ENCODE assay signal across 9 cellular contexts in genomic region chr9:21182810-21183736, GRCh38. TPM values are rescaled to one million over a fixed set of nuclear protein-coding genes. Genes with fewer than 3 reads are reported as not detected.
DNase-seq lines count a peak whose midpoint lies in the region; ATAC-seq and TF ChIP-seq lines count a peak whose summit lies in the region.
"Not testable (repeated sequence)": the region's sequence is repeated elsewhere in the genome, so short reads cannot be mapped to it uniquely, and the experiment has no call there.
"Had no signal": no experiment of that assay in that cellular context is flagged by ENCODE, and none has a peak within 500 bp of the region (broad histone marks: within the 10 kb centered on the region; RNA-seq: fewer than 3 reads in every experiment).

No MANE protein-coding gene starts in this region.

- DNase-seq in ELF-1 (ENCODE audit: low read depth, low spot score) = peak; percentile 39
- DNase-seq in T-cell = peak in 9 of 34 experiments; percentile 3 to 26 (median 16)
- DNase-seq in cardiac fibroblast (ENCODE audit: low read depth in 2 of 2) = peak; percentile 10 to 32
- DNase-seq in iris pigment epithelial cell (ENCODE audit: low read depth) = peak; percentile 8
- DNase-seq in spleen = not testable (repeated sequence)

- POLR2A ChIA-PET in T-cell (lab: Charles Lee) = interaction anchor here in 1 of 2 donors (0.6 kb wide), 1 partner anchor 397 kb away, joined by 6 read pairs; no protein-coding TSS in a partner anchor

- not testable (repeated sequence) for H3K4me1 ChIP-seq in spleen

- not testable (repeated sequence) for H3K9me3 Mint-ChIP-seq in T-cell

- H3K9me3 ChIP-seq in spleen = not testable (repeated sequence)

- TF ChIP-seq CTCF in LNCAP (IDR thresholded peaks at IDR 0.05) = peak; percentile 53
- TF ChIP-seq CTCF in cardiac fibroblast (IDR thresholded peaks at IDR 0.05; ENCODE audit: low read depth, low read length) = peak; percentile 39
- peak in 7 of 11 experiments; percentile 26 to 65 (median 57) for TF ChIP-seq CTCF in spleen (IDR thresholded peaks at IDR 0.05 in 8 of 11, conservative IDR thresholded peaks at IDR 0.05 in 3 of 11)

- H3K27ac Mint-ChIP-seq in T-cell = peak overlapping the region; percentile 6 to 62

- TF ChIP-seq POLR2A in spleen (IDR thresholded peaks at IDR 0.05) = not testable (repeated sequence)

- peak overlapping the region in 1 of 3 donors; percentile 2 for H3K4me3 Mint-ChIP-seq in T-cell

- H3K4me1 Mint-ChIP-seq in T-cell = peaks cover 6 to 14% (median 8%) of the 10 kb centered on the region in 3 donors

- H3K27me3 Mint-ChIP-seq in T-cell = not testable (repeated sequence)

- not testable (repeated sequence) for H3K36me3 Mint-ChIP-seq in T-cell

- not testable (repeated sequence) for H3K4me3 ChIP-seq in cardiac fibroblast (replicated peaks in 1 of 2; ENCODE audit: low read depth in 2 of 2, low read length in 2 of 2); spleen

- H3K27ac ChIP-seq in spleen = not testable (repeated sequence)

- CTCF ChIA-PET in T-cell (lab: Charles Lee) = interaction anchor here (0.6 to 2.1 kb wide), 14 partner anchors 9 to 1255 kb away, joined by 3 to 6 read pairs (median 4); no protein-coding TSS in a partner anchor

- 28 to 38% (median 30%) methylated on average over 4 of the region's 4 CpGs for WGBS in spleen, 5 donors

- peak; percentile 96 for ATAC-seq in GM19452 (IDR thresholded peaks at IDR 0.05; ENCODE audit: unreplicated experiment)
- ATAC-seq in HG02938 (IDR thresholded peaks at IDR 0.05; ENCODE audit: unreplicated experiment) = peak; percentile 92
- ATAC-seq in T-cell (replicated peaks in 1 of 4) = peak; percentile 61 to 85 (median 80)

- not testable (repeated sequence) for H3K27me3 ChIP-seq in spleen (replicated peaks in 1 of 7)

- intact Hi-C loops in spleen (cut with DNase I; ENCODE audit: low total_unique reads) = not testable (repeated sequence)

- H3K36me3 ChIP-seq in spleen = not testable (repeated sequence)

RNA-seq across cellular contexts. Expression of gene IFNA4, which starts 4.3 kb away (rescaled TPM):
- total RNA-seq in T-cell = not detected
- not detected for total RNA-seq in spleen
- not detected for polyA plus RNA-seq in spleen
- total RNA-seq: activated T-helper 2 cell treated with anti-CD3 and anti-CD28 coated beads, Interferon-gamma antibody, Interleukin-2, Interleukin-4, amounts not matched to agents 10 μg/mL and 5 μg/mL and 100 μg/mL, durations not matched to agents 14 hours and 24 hours and 36 hours had no signal

RNA-seq across cellular contexts. Expression of gene IFNA21, which starts 16.6 kb away (rescaled TPM):
- not detected for total RNA-seq in T-cell
- total RNA-seq in spleen = not detected
- not detected for polyA plus RNA-seq in spleen
- total RNA-seq: activated T-helper 2 cell treated with anti-CD3 and anti-CD28 coated beads, Interferon-gamma antibody, Interleukin-2, Interleukin-4, amounts not matched to agents 10 μg/mL and 5 μg/mL and 100 μg/mL, durations not matched to agents 14 hours and 24 hours and 36 hours had no signal

RNA-seq across cellular contexts. Expression of gene IFNA7, which starts 18.9 kb away (rescaled TPM):
- total RNA-seq in T-cell (not detected), spleen (not detected)
- not detected for polyA plus RNA-seq in spleen
- total RNA-seq: activated T-helper 2 cell treated with anti-CD3 and anti-CD28 coated beads, Interferon-gamma antibody, Interleukin-2, Interleukin-4, amounts not matched to agents 10 μg/mL and 5 μg/mL and 100 μg/mL, durations not matched to agents 14 hours and 24 hours and 36 hours had no signal

RNA-seq across cellular contexts. Expression of gene IFNA10, which starts 23.9 kb away (rescaled TPM):
- not detected for total RNA-seq in T-cell
- not detected for total RNA-seq in spleen
- not detected for polyA plus RNA-seq in spleen
- total RNA-seq: activated T-helper 2 cell treated with anti-CD3 and anti-CD28 coated beads, Interferon-gamma antibody, Interleukin-2, Interleukin-4, amounts not matched to agents 10 μg/mL and 5 μg/mL and 100 μg/mL, durations not matched to agents 14 hours and 24 hours and 36 hours had no signal

RNA-seq across cellular contexts. Expression of gene IFNA16, which starts 34.0 kb away (rescaled TPM):
- total RNA-seq in T-cell (not detected), spleen (not detected)
- polyA plus RNA-seq in spleen = not detected
- total RNA-seq: activated T-helper 2 cell treated with anti-CD3 and anti-CD28 coated beads, Interferon-gamma antibody, Interleukin-2, Interleukin-4, amounts not matched to agents 10 μg/mL and 5 μg/mL and 100 μg/mL, durations not matched to agents 14 hours and 24 hours and 36 hours had no signal
